In genomic region chr20:10647471-10647870, GRCh38 we compare ENCODE assay signal across 9 cellular contexts. TPM values are rescaled to one million over a fixed set of nuclear protein-coding genes. Genes with fewer than 3 reads are reported as not detected.
A peak's percentile ranks its signal among the peaks of the same experiment; 100 is the strongest.
DNase-seq lines count a peak whose midpoint lies in the region; ATAC-seq and TF ChIP-seq lines count a peak whose summit lies in the region.
"Had no signal": no experiment of that assay in that cellular context is flagged by ENCODE, and none has a peak within 500 bp of the region (broad histone marks: within the 10 kb centered on the region; RNA-seq: fewer than 3 reads in every experiment).

No MANE protein-coding gene starts in this region.

- DNase-seq in SIG-M5 treated with dmso at 0.1 percent for 504 hours (lab: John Stamatoyannopoulos, UW; ENCODE audit: unreplicated experiment) (peak; percentile 3), SIG-M5 (lab: John Stamatoyannopoulos, UW) (no peak), chondrocyte (ENCODE audit: low spot score) (no peak), retinal pigment epithelial cell (ENCODE audit: low read depth) (no peak), NCI-H748 (lab: John Stamatoyannopoulos, UW; ENCODE audit: unreplicated experiment) (no peak)
- DNase-seq in Jurkat, Clone E6-1 (ENCODE audit: low read depth, low spot score) = peak; percentile 6
- no peak for DNase-seq in activated naive CD4-positive, alpha-beta T cell treated with anti-CD3 and anti-CD28 coated beads, Interleukin-2, amount 50 U/mL, for 72 hours (ENCODE audit: low spot score in 2 of 2)
- DNase-seq: NCI-H1694 treated with DMSO at 0.1 percent for 48 hours had no signal

- peak; percentile 78 for TF ChIP-seq CTCF in chondrocyte (IDR thresholded peaks at IDR 0.05)
- TF ChIP-seq CTCF in retinal pigment epithelial cell (conservative IDR thresholded peaks at IDR 0.05; ENCODE audit: low read depth, low read length) = peak; percentile 62

- H3K4me3 ChIP-seq in Jurkat, Clone E6-1 (ENCODE audit: low read length) = no peak overlapping the region
- H3K4me3 ChIP-seq in retinal pigment epithelial cell (ENCODE audit: low read length) = no peak overlapping the region

- H3K4me1 Mint-ChIP-seq in chondrocyte (ENCODE audit: low read depth) = peaks cover 99% of the 10 kb centered on the region

- no peak overlapping the region for H3K4me3 Mint-ChIP-seq in chondrocyte (ENCODE audit: unreplicated experiment)

- ATAC-seq in activated naive CD4-positive, alpha-beta T cell treated with anti-CD3 and anti-CD28 coated beads, Interleukin-2, amount 50 U/mL, for 72 hours = no peak
- no peak for ATAC-seq in HG02884 (IDR thresholded peaks at IDR 0.05; ENCODE audit: unreplicated experiment)

- H3K9me3 Mint-ChIP-seq in chondrocyte (ENCODE audit: low read depth) = no peaks in the 10 kb centered on the region
- H3K9me3 Mint-ChIP-seq in activated naive CD4-positive, alpha-beta T cell treated with anti-CD3 and anti-CD28 coated beads, Interleukin-2, amount 50 U/mL, for 72 hours = no peaks in the 10 kb centered on the region

- peak overlapping the region; percentile 90 for H3K27ac Mint-ChIP-seq in chondrocyte (ENCODE audit: unreplicated experiment)
- H3K27ac Mint-ChIP-seq in activated naive CD4-positive, alpha-beta T cell treated with anti-CD3 and anti-CD28 coated beads, Interleukin-2, amount 50 U/mL, for 72 hours = no peak overlapping the region

- H3K27me3 Mint-ChIP-seq in chondrocyte (ENCODE audit: low read depth) = no peaks in the 10 kb centered on the region

- peaks cover 73% of the 10 kb centered on the region for H3K36me3 Mint-ChIP-seq in chondrocyte (ENCODE audit: low read depth)
- no peaks in the 10 kb centered on the region for H3K36me3 Mint-ChIP-seq in activated naive CD4-positive, alpha-beta T cell treated with anti-CD3 and anti-CD28 coated beads, Interleukin-2, amount 50 U/mL, for 72 hours

RNA-seq across cellular contexts. Expression of gene JAG1, which starts 26.3 kb away (rescaled TPM):
- polyA plus RNA-seq in Jurkat, Clone E6-1 (2012; ENCODE audit: insufficient read depth, insufficient read length) = 1.6 TPM
- total RNA-seq in chondrocyte = 161 to 510 TPM (median 505 TPM) in 3 replicates
- under 1 TPM; 0.11 to 0.62 TPM for total RNA-seq in activated naive CD4-positive, alpha-beta T cell treated with anti-CD3 and anti-CD28 coated beads, Interleukin-2, amount 50 U/mL, for 72 hours

Comparison
In these comparisons a context has a peak if more than half of its experiments do, and no peak if none do; other contexts are left out.
1. DNase-seq: peak in SIG-M5 treated with dmso at 0.1 percent for 504 hours (single experiment) and Jurkat, Clone E6-1 (single experiment); none in SIG-M5 (single experiment), chondrocyte (single experiment), retinal pigment epithelial cell (single experiment), NCI-H748 (single experiment) and activated naive CD4-positive, alpha-beta T cell treated with anti-CD3 and anti-CD28 coated beads, Interleukin-2, amount 50 U/mL, for 72 hours (0 of 2).
2. RNA of gene JAG1, which starts 26.3 kb away (total RNA-seq): 161 to 510 TPM in chondrocyte; 0.11 to 0.62 TPM in activated naive CD4-positive, alpha-beta T cell treated with anti-CD3 and anti-CD28 coated beads, Interleukin-2, amount 50 U/mL, for 72 hours; every median in the first group is over 10 times any median in the second.